In the genomic region with DNA sequence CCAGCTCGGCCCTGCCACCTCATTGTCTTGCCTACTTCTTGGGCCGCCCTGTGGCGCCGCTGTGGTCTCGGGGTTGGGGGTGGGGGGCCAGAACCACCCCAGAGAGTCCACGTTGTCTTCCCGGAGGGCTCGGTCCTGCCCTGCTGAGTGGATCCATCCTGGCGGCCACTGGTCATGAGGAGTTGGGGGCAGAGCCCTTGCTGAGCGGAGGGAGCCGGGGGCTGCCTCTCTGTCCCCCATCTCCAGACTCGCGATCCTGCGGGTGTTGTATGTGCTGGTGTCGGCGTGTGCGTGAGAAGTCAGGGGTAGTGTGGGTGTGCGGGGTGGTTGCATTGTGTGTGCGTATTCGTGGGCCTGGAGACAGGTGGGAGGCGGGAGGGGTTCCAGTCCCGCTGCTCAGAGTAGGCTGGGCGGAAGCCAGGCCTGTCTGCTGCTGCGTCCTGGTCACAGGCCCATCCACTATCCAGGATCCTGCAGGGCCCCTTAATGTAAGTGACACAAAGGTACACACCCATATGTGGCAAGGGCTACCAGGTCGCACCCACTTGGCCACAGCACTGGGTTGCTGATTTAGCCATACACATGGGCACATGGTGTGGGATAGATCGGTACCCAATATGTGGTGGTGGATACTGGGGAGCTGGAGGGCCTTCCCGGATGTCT, we compare ENCODE assay signal across 8 cellular contexts. TPM values are rescaled to one million over a fixed set of nuclear protein-coding genes. Genes with fewer than 3 reads are reported as not detected.
DNase-seq lines count a peak whose midpoint lies in the region; ATAC-seq and TF ChIP-seq lines count a peak whose summit lies in the region.

No MANE protein-coding gene starts in this region.

- CTCF ChIA-PET in activated CD8-positive, alpha-beta T cell treated with anti-CD3 and anti-CD28 coated beads, Interleukin-2, amount 10 ng/mL, durations not matched to agents 7 days and 5 days (lab: Charles Lee), result interaction anchor here (0.6 to 0.9 kb wide), 4 partner anchors 11 to 1220 kb away, joined by 3 to 4 read pairs (median 3); no protein-coding TSS in a partner anchor
- CTCF ChIA-PET in HEK293T (lab: Yijun Ruan, JAX), result interaction anchor here (0.5 to 1.3 kb wide), 2 partner anchors 86 to 314 kb away, joined by 4 to 6 read pairs; no protein-coding TSS in a partner anchor

- H3K9me2 ChIP-seq in DOHH2 (replicated peaks; ENCODE audit: control insufficient read depth, low read length), result no peaks in the 10 kb centered on the region

- H3K4me3 Mint-ChIP-seq in activated CD8-positive, alpha-beta T cell treated with anti-CD3 and anti-CD28 coated beads, Interleukin-2, amount 10 ng/mL, durations not matched to agents 7 days and 5 days, result peak overlapping the region; percentile 57

- DNase-seq in activated CD8-positive, alpha-beta T cell treated with anti-CD3 and anti-CD28 coated beads, Interleukin-2, amount 10 ng/mL, durations not matched to agents 7 days and 5 days, result no peak
- DNase-seq in cardiac muscle cell (ENCODE audit: low read depth in 1 of 2, low spot score in 1 of 2) (no peak), psoas muscle (no peak), HEK293T (ENCODE audit: extremely low spot score) (no peak), GF-D8 (lab: John Stamatoyannopoulos, UW) (no peak), Kasumi-1 (lab: John Stamatoyannopoulos, UW) (no peak)

- H3K79me2 ChIP-seq in DOHH2 (ENCODE audit: control insufficient read depth, low read length), result no peaks in the 10 kb centered on the region

- no peaks in the 10 kb centered on the region for H3K9me3 Mint-ChIP-seq in activated CD8-positive, alpha-beta T cell treated with anti-CD3 and anti-CD28 coated beads, Interleukin-2, amount 10 ng/mL, durations not matched to agents 7 days and 5 days (ENCODE audit: insufficient read depth)

- H3K4me3 ChIP-seq in DOHH2 (ENCODE audit: low read length) (peak overlapping the region; percentile 80), cardiac muscle cell (peak overlapping the region; percentile 19), psoas muscle (peak overlapping the region; percentile 75)

- H3K9me3 ChIP-seq in DOHH2 (ENCODE audit: control insufficient read depth, insufficient read depth, low read length) (no peaks in the 10 kb centered on the region), cardiac muscle cell (ENCODE audit: low read depth) (no peaks in the 10 kb centered on the region), psoas muscle (no peaks in the 10 kb centered on the region)

- peaks cover 19% of the 10 kb centered on the region for H3K4me1 ChIP-seq in DOHH2 (ENCODE audit: control insufficient read depth, low read length)
- H3K4me1 ChIP-seq in cardiac muscle cell (ENCODE audit: low read depth), result no peaks in the 10 kb centered on the region
- H3K4me1 ChIP-seq in psoas muscle, result peaks cover 17% of the 10 kb centered on the region

- H3K27me3 Mint-ChIP-seq in activated CD8-positive, alpha-beta T cell treated with anti-CD3 and anti-CD28 coated beads, Interleukin-2, amount 10 ng/mL, durations not matched to agents 7 days and 5 days (ENCODE audit: low read depth), result no peaks in the 10 kb centered on the region

- intact Hi-C loops in psoas muscle (cut with DNase I), result no loop called here

- H3K4me1 Mint-ChIP-seq in activated CD8-positive, alpha-beta T cell treated with anti-CD3 and anti-CD28 coated beads, Interleukin-2, amount 10 ng/mL, durations not matched to agents 7 days and 5 days (ENCODE audit: low read depth), result peaks cover 44% of the 10 kb centered on the region

- H3F3A ChIP-seq in DOHH2 (ENCODE audit: control insufficient read depth, insufficient read depth), result peaks cover 6% of the 10 kb centered on the region

- H3K27me3 ChIP-seq in DOHH2 (ENCODE audit: control insufficient read depth, low read length) (no peaks in the 10 kb centered on the region), cardiac muscle cell (no peaks in the 10 kb centered on the region), psoas muscle (ENCODE audit: insufficient read depth in 3 of 3, low read length in 2 of 3) (no peaks in the 10 kb centered on the region)

- H3K27ac ChIP-seq in DOHH2 (ENCODE audit: low read depth, low read length) (peak overlapping the region; percentile 36), cardiac muscle cell (peak overlapping the region; percentile 73), psoas muscle (peak overlapping the region; percentile 89)

- no peak for ATAC-seq in activated CD8-positive, alpha-beta T cell treated with anti-CD3 and anti-CD28 coated beads, Interleukin-2, amount 10 ng/mL, durations not matched to agents 7 days and 5 days
- peak in 3 of 4 donors; percentile 0 to 34 (median 18) for ATAC-seq in psoas muscle
- ATAC-seq in GM19463 (IDR thresholded peaks at IDR 0.05; ENCODE audit: unreplicated experiment), result no peak

- peaks cover 52% of the 10 kb centered on the region for H3K36me3 Mint-ChIP-seq in activated CD8-positive, alpha-beta T cell treated with anti-CD3 and anti-CD28 coated beads, Interleukin-2, amount 10 ng/mL, durations not matched to agents 7 days and 5 days (ENCODE audit: low read depth)

- POLR2A ChIA-PET in activated CD8-positive, alpha-beta T cell treated with anti-CD3 and anti-CD28 coated beads, Interleukin-2, amount 10 ng/mL, durations not matched to agents 7 days and 5 days (lab: Charles Lee), result interaction anchor here (0.8 to 1.4 kb wide), 2 partner anchors 26 to 30 kb away, joined by 3 to 4 read pairs; a partner anchor contains a TSS
- POLR2A ChIA-PET in HEK293T (lab: Yijun Ruan, JAX), result interaction anchor here (1.3 to 3.0 kb wide), 5 partner anchors 8 to 79 kb away, joined by 3 to 14 read pairs (median 4); a partner anchor contains a TSS

- 52 to 61% (median 58%) methylated on average over 25 to 27 of the region's 27 CpGs for WGBS in psoas muscle, 3 donors

- H3K36me3 ChIP-seq in DOHH2 (ENCODE audit: control insufficient read depth, low read length) (peaks cover 25% of the 10 kb centered on the region), cardiac muscle cell (no peaks in the 10 kb centered on the region), psoas muscle (ENCODE audit: insufficient read depth in 1 of 2, low read depth in 1 of 2) (peaks cover 0 to 17% of the 10 kb centered on the region in 2 donors)

- TF ChIP-seq CTCF in DOHH2 (IDR thresholded peaks at IDR 0.05; ENCODE audit: low read depth, low read length, poor library complexity, severe bottlenecking) (peak; percentile 6), cardiac muscle cell (IDR thresholded peaks at IDR 0.05; ENCODE audit: low read depth, low read length) (peak; percentile 2), psoas muscle (IDR thresholded peaks at IDR 0.05) (no peak)

- H3K4me2 ChIP-seq in DOHH2 (ENCODE audit: low read length), result peak overlapping the region; percentile 96

- H3K27ac Mint-ChIP-seq in activated CD8-positive, alpha-beta T cell treated with anti-CD3 and anti-CD28 coated beads, Interleukin-2, amount 10 ng/mL, durations not matched to agents 7 days and 5 days, result peak overlapping the region; percentile 75

- no peaks in the 10 kb centered on the region for H4K20me1 ChIP-seq in DOHH2 (ENCODE audit: control insufficient read depth, insufficient read depth, low read depth, low read length)

TF ChIP-seq in HEK293T, 16 proteins besides CTCF, POLR2A, EP300 and RAD21:
- TF ChIP-seq LEF1 (IDR thresholded peaks at IDR 0.05; ENCODE audit: borderline replicate concordance) (no peak), ELF4 (IDR thresholded peaks at IDR 0.05) (no peak)

RNA-seq across cellular contexts. Expression of a gene that starts 30.7 kb away (rescaled TPM):
- 100 to 1,000 TPM; 206 to 212 TPM for total RNA-seq in activated CD8-positive, alpha-beta T cell treated with anti-CD3 and anti-CD28 coated beads, Interleukin-2, amount 10 ng/mL, durations not matched to agents 7 days and 5 days
- total RNA-seq in cardiac muscle cell, result 10.6 and 14.2 TPM in 2 replicates
- 7.8 and 8.3 TPM in 2 replicates for polyA plus RNA-seq in cardiac muscle cell
- 10 to 100 TPM in 1 of 4 donors, 1 to 10 TPM in 3; 7.3 to 11.2 (median 7.7) TPM for total RNA-seq in psoas muscle
- 10 to 100 TPM in 1 of 3 donors, 1 to 10 TPM in 2; 5.4 to 13.0 (median 6.4) TPM for polyA plus RNA-seq in psoas muscle

RNA-seq across cellular contexts. Expression of a gene that starts 33.6 kb away (rescaled TPM):
- 10 to 100 TPM; 59.4 to 62.2 TPM for total RNA-seq in activated CD8-positive, alpha-beta T cell treated with anti-CD3 and anti-CD28 coated beads, Interleukin-2, amount 10 ng/mL, durations not matched to agents 7 days and 5 days
- total RNA-seq in cardiac muscle cell (43.9 and 53.8 TPM in 2 replicates), psoas muscle (10 to 100 TPM; 25.1 to 36.4 (median 34.9) TPM)
- polyA plus RNA-seq in cardiac muscle cell (73.1 and 78.4 TPM in 2 replicates), psoas muscle (10 to 100 TPM; 47.0 to 69.8 (median 55.5) TPM)

Comparison
In these comparisons a context has a peak if more than half of its experiments do, and no peak if none do; other contexts are left out.
1. H3K27ac ChIP-seq: peak in every context shown above with its lines; median percentile 89 in psoas muscle; 73 in cardiac muscle cell; 36 in DOHH2.
2. H3K4me3 ChIP-seq: peak in every context shown above with its lines; median percentile 80 in DOHH2; 75 in psoas muscle; 19 in cardiac muscle cell.
3. ATAC-seq: peak in psoas muscle (3 of 4); none in activated CD8-positive, alpha-beta T cell treated with anti-CD3 and anti-CD28 coated beads, Interleukin-2, amount 10 ng/mL, durations not matched to agents 7 days and 5 days (single experiment) and GM19463 (single experiment).
4. RNA of a gene that starts 30.7 kb away (total RNA-seq): 206 to 212 TPM in activated CD8-positive, alpha-beta T cell treated with anti-CD3 and anti-CD28 coated beads, Interleukin-2, amount 10 ng/mL, durations not matched to agents 7 days and 5 days; 10.6 to 14.2 TPM in cardiac muscle cell and 7.3 to 11.2 TPM in psoas muscle; every median in the first group is over 10 times any median in the second.